14 cellular contexts compared by ENCODE assay signal in genomic region chr1:201903135-201903534, GRCh38. TPM values are rescaled to one million over a fixed set of nuclear protein-coding genes. Genes with fewer than 3 reads are reported as not detected.
DNase-seq lines count a peak whose midpoint lies in the region; ATAC-seq and TF ChIP-seq lines count a peak whose summit lies in the region.
"Had no signal": no experiment of that assay in that cellular context is flagged by ENCODE, and none has a peak within 500 bp of the region (broad histone marks: within the 10 kb centered on the region; RNA-seq: fewer than 3 reads in every experiment).

No MANE protein-coding gene starts in this region.

- H3K27me3 ChIP-seq in esophagus (ENCODE audit: control insufficient read depth in 1 of 2, insufficient read depth in 2 of 2, low read length in 2 of 2) (no peaks in the 10 kb centered on the region), testis (no peaks in the 10 kb centered on the region), BE2C (no peaks in the 10 kb centered on the region)
- H3K27me3 ChIP-seq: left lung had no signal

- H3K27ac Mint-ChIP-seq in mesothelial cell of epicardium, result peak overlapping the region; percentile 47

- peaks cover 0 to 5% of the 10 kb centered on the region in 2 donors for H3K36me3 ChIP-seq in esophagus (ENCODE audit: control insufficient read depth in 2 of 2, insufficient read depth in 2 of 2, low read length in 1 of 2)
- no peaks in the 10 kb centered on the region for H3K36me3 ChIP-seq in testis (ENCODE audit: low read depth, missing control alignments)
- no peaks in the 10 kb centered on the region for H3K36me3 ChIP-seq in BE2C
- H3K36me3 ChIP-seq: left lung had no signal

- H3K4me1 Mint-ChIP-seq in mesothelial cell of epicardium, result peaks cover 20% of the 10 kb centered on the region

- no peaks in the 10 kb centered on the region for H3K9me3 ChIP-seq in esophagus (ENCODE audit: control insufficient read depth in 2 of 2, insufficient read depth in 1 of 2, low read depth in 1 of 2, low read length in 1 of 2)
- H3K9me3 ChIP-seq in testis, result no peaks in the 10 kb centered on the region
- H3K9me3 ChIP-seq in BE2C, result no peaks in the 10 kb centered on the region
- H3K9me3 ChIP-seq: left lung had no signal

- H3K9me3 Mint-ChIP-seq in mesothelial cell of epicardium, result no peaks in the 10 kb centered on the region

- intact Hi-C loops in testis (cut with DNase I; ENCODE audit: low total_unique reads), result no loop called here

- no peak for TF ChIP-seq POLR2A in testis (IDR thresholded peaks at IDR 0.05)

- H3K4me1 ChIP-seq in esophagus (ENCODE audit: control insufficient read depth in 2 of 2, insufficient read depth in 2 of 2, low read length in 1 of 2) (peaks cover 3 to 8% of the 10 kb centered on the region in 2 donors), testis (peaks cover 50% of the 10 kb centered on the region), BE2C (peaks cover 12% of the 10 kb centered on the region)
- H3K4me1 ChIP-seq: left lung had no signal

- peaks cover 3% of the 10 kb centered on the region for H3K36me3 Mint-ChIP-seq in mesothelial cell of epicardium

- WGBS in esophagus, 2 donors, result 64 to 65% methylated on average over 5 of the region's 5 CpGs
- WGBS in testis, 2 donors, result 50 to 58% methylated on average over 5 of the region's 5 CpGs

- no peak for ATAC-seq in HG03175 (IDR thresholded peaks at IDR 0.05; ENCODE audit: unreplicated experiment)
- ATAC-seq: left lung had no signal

- H3K4me3 ChIP-seq in esophagus (ENCODE audit: low read depth in 1 of 2, low read length in 2 of 2) (no peak overlapping the region), testis (no peak overlapping the region), BE2C (ENCODE audit: low read depth, low read length) (no peak overlapping the region)
- H3K4me3 ChIP-seq: left lung had no signal

- H3K27ac ChIP-seq in esophagus (ENCODE audit: low read depth in 2 of 2, low read length in 1 of 2), result peak overlapping the region; percentile 84 to 87
- H3K27ac ChIP-seq in testis, result peak overlapping the region; percentile 88 to 91

- no peaks in the 10 kb centered on the region for H3K27me3 Mint-ChIP-seq in mesothelial cell of epicardium (ENCODE audit: low read depth)

- TF ChIP-seq CTCF in mesothelial cell of epicardium (IDR thresholded peaks at IDR 0.05; ENCODE audit: unreplicated experiment) (no peak), testis (IDR thresholded peaks at IDR 0.05) (no peak), BE2C (IDR thresholded peaks at IDR 0.05; ENCODE audit: low read depth, low read length) (no peak)

- no peak overlapping the region for H3K4me3 Mint-ChIP-seq in mesothelial cell of epicardium

- DNase-seq in LHCN-M2 (ENCODE audit: low read depth) (peak; percentile 39), mesothelial cell of epicardium (ENCODE audit: low spot score in 2 of 2, unreplicated experiment in 2 of 2) (no peak), testis (peak; percentile 62), DMS79 (lab: John Stamatoyannopoulos, UW) (no peak), glomerular visceral epithelial cell (ENCODE audit: extremely low spot score) (no peak), BE2C (no peak)
- DNase-seq: activated CD8-positive, alpha-beta memory T cell treated with anti-CD3 and anti-CD28 coated beads for 24 hours; amniotic stem cell; erythroblast; left lung; NCI-H82; T-helper 1 cell had no signal

RNA-seq across cellular contexts. Expression of gene SHISA4, which starts 14.4 kb away (rescaled TPM):
- total RNA-seq in LHCN-M2 (2014; rRNA removed) (21.0 and 30.6 TPM in 2 replicates), mesothelial cell of epicardium (8.3 to 11.5 TPM (median 9.8 TPM) in 3 replicates), testis (10 to 100 TPM; 45.5 to 48.0 TPM)
- polyA plus RNA-seq in LHCN-M2 (2012), result 56.0 TPM
- polyA plus RNA-seq in esophagus (1 to 10 TPM; 2.3 to 3.7 TPM), testis (ENCODE audit: insufficient read depth, low read depth, low replicate concordance) (32.6 TPM)
- polyA plus RNA-seq in BE2C (2012; ENCODE audit: insufficient read depth, insufficient read length, low read depth), result 3.2 TPM

RNA-seq across cellular contexts. Expression of gene LMOD1, which starts 43.2 kb away (rescaled TPM):
- total RNA-seq in LHCN-M2 (2014; rRNA removed) (0.13 and 0.29 TPM in 2 replicates), mesothelial cell of epicardium (4.8 to 5.6 TPM (median 5.4 TPM) in 3 replicates), testis (10 to 100 TPM; 31.4 to 46.3 TPM)
- 4.2 TPM for polyA plus RNA-seq in LHCN-M2 (2012)
- polyA plus RNA-seq in esophagus (10 to 100 TPM; 30.2 to 60.4 TPM), testis (ENCODE audit: insufficient read depth, low read depth, low replicate concordance) (39.4 TPM)
- 0.40 TPM for polyA plus RNA-seq in BE2C (2012; ENCODE audit: insufficient read depth, insufficient read length, low read depth)

RNA-seq across cellular contexts. Expression of gene TIMM17A, which starts 52.2 kb away (rescaled TPM):
- total RNA-seq in LHCN-M2 (2014; rRNA removed), result 62.8 and 63.1 TPM in 2 replicates
- polyA plus RNA-seq in LHCN-M2 (2012), result 63.0 TPM
- polyA plus RNA-seq in esophagus, result 10 to 100 TPM; 21.7 to 37.4 TPM
- 42.6 to 46.5 TPM (median 46.3 TPM) in 3 replicates for total RNA-seq in mesothelial cell of epicardium
- total RNA-seq in testis, result 10 to 100 TPM; 22.7 to 24.7 TPM
- polyA plus RNA-seq in testis (ENCODE audit: insufficient read depth, low read depth, low replicate concordance), result 42.5 TPM
- 172 TPM for polyA plus RNA-seq in BE2C (2012; ENCODE audit: insufficient read depth, insufficient read length, low read depth)

Comparison
In these comparisons a context has a peak if more than half of its experiments do, and no peak if none do; other contexts are left out.
1. DNase-seq: peak in LHCN-M2 (single experiment) and testis (single experiment); none in mesothelial cell of epicardium (0 of 2), DMS79 (single experiment), glomerular visceral epithelial cell (single experiment) and BE2C (single experiment).